In genomic region chr19:37928527-37929286, GRCh38 we compare ENCODE assay signal across 8 cellular contexts. TPM values are rescaled to one million over a fixed set of nuclear protein-coding genes. Genes with fewer than 3 reads are reported as not detected.
DNase-seq lines count a peak whose midpoint lies in the region; ATAC-seq and TF ChIP-seq lines count a peak whose summit lies in the region.

No MANE protein-coding gene starts in this region.

- H3K27me3 Mint-ChIP-seq in activated T-helper 17 cell treated with anti-CD3 and anti-CD28 coated beads, Interleukin-2, amount 50 U/mL, for 72 hours = no peaks in the 10 kb centered on the region
- H3K27me3 Mint-ChIP-seq in mesothelial cell of epicardium (ENCODE audit: low read depth) = no peaks in the 10 kb centered on the region

- peaks cover 17% of the 10 kb centered on the region for H3K36me3 Mint-ChIP-seq in activated T-helper 17 cell treated with anti-CD3 and anti-CD28 coated beads, Interleukin-2, amount 50 U/mL, for 72 hours (ENCODE audit: low read depth)
- peaks cover 4% of the 10 kb centered on the region for H3K36me3 Mint-ChIP-seq in mesothelial cell of epicardium

- H3K27ac Mint-ChIP-seq in activated T-helper 17 cell treated with anti-CD3 and anti-CD28 coated beads, Interleukin-2, amount 50 U/mL, for 72 hours = peak overlapping the region; percentile 26
- no peak overlapping the region for H3K27ac Mint-ChIP-seq in mesothelial cell of epicardium

- TF ChIP-seq CTCF in mesothelial cell of epicardium (IDR thresholded peaks at IDR 0.05; ENCODE audit: unreplicated experiment) = no peak

- DNase-seq in Caki2 (ENCODE audit: low read depth) (peak; percentile 56), mesothelial cell of epicardium (ENCODE audit: low spot score in 2 of 2, unreplicated experiment in 2 of 2) (no peak)
- DNase-seq in activated naive CD4-positive, alpha-beta T cell treated with Interleukin-2 at 50 U/mL for 16 hours = no peak

- H3K4me3 Mint-ChIP-seq in activated T-helper 17 cell treated with anti-CD3 and anti-CD28 coated beads, Interleukin-2, amount 50 U/mL, for 72 hours = no peak overlapping the region
- H3K4me3 Mint-ChIP-seq in mesothelial cell of epicardium = no peak overlapping the region

- no peaks in the 10 kb centered on the region for H3K9me3 Mint-ChIP-seq in activated T-helper 17 cell treated with anti-CD3 and anti-CD28 coated beads, Interleukin-2, amount 50 U/mL, for 72 hours
- H3K9me3 Mint-ChIP-seq in mesothelial cell of epicardium = peaks cover 4% of the 10 kb centered on the region

- ATAC-seq in GM19467 (IDR thresholded peaks at IDR 0.05; ENCODE audit: unreplicated experiment) (peak; percentile 64), HG03439 (IDR thresholded peaks at IDR 0.05; ENCODE audit: unreplicated experiment) (peak; percentile 54), HG03097 (IDR thresholded peaks at IDR 0.05; ENCODE audit: low FRiP score, unreplicated experiment) (no peak), HG03025 (IDR thresholded peaks at IDR 0.05; ENCODE audit: low FRiP score, unreplicated experiment) (no peak)
- ATAC-seq in activated T-helper 17 cell treated with anti-CD3 and anti-CD28 coated beads, Interleukin-2, amount 50 U/mL, for 72 hours (replicated peaks) = no peak

- in situ Hi-C loops in Caki2 (cut with HindIII; ENCODE audit: low pct_unique_long_range_greater_than_20kb, low sequenced_read_pairs) = no loop called here

- H3K4me1 Mint-ChIP-seq in activated T-helper 17 cell treated with anti-CD3 and anti-CD28 coated beads, Interleukin-2, amount 50 U/mL, for 72 hours = peaks cover 5% of the 10 kb centered on the region
- peaks cover 27% of the 10 kb centered on the region for H3K4me1 Mint-ChIP-seq in mesothelial cell of epicardium

RNA-seq across cellular contexts. Expression of gene SIPA1L3, which starts 21.7 kb away (rescaled TPM):
- total RNA-seq in Caki2 (2014; rRNA removed; shearing (Covaris generic); ENCODE audit: low replicate concordance) = 35.9 and 39.9 TPM in 2 replicates
- 10 to 100 TPM; 19.5 to 21.4 TPM for total RNA-seq in activated T-helper 17 cell treated with anti-CD3 and anti-CD28 coated beads, Interleukin-2, amount 50 U/mL, for 72 hours
- 55.2 to 60.1 TPM (median 58.2 TPM) in 3 replicates for total RNA-seq in mesothelial cell of epicardium

RNA-seq across cellular contexts. Expression of gene WDR87, which starts 22.3 kb away (rescaled TPM):
- total RNA-seq in Caki2 (2014; rRNA removed; shearing (Covaris generic); ENCODE audit: low replicate concordance) = not detected in 2 replicates
- not detected for total RNA-seq in activated T-helper 17 cell treated with anti-CD3 and anti-CD28 coated beads, Interleukin-2, amount 50 U/mL, for 72 hours
- 0.16 TPM in 1 of 3 replicates, not detected in the others for total RNA-seq in mesothelial cell of epicardium

Comparison
In these comparisons a context has a peak if more than half of its experiments do, and no peak if none do; other contexts are left out.
1. ATAC-seq: peak in GM19467 (single experiment) and HG03439 (single experiment); none in activated T-helper 17 cell treated with anti-CD3 and anti-CD28 coated beads, Interleukin-2, amount 50 U/mL, for 72 hours (single experiment), HG03097 (single experiment) and HG03025 (single experiment).